8 cellular contexts compared by ENCODE assay signal in genomic region chr10:92387289-92387940, GRCh38.
DNase-seq lines count a peak whose midpoint lies in the region; ATAC-seq lines count a peak whose summit lies in the region.

No MANE protein-coding gene starts in this region.

- DNase-seq in EL (peak; percentile 57), LHCN-M2 (ENCODE audit: low read depth) (peak; percentile 78), astrocyte of the hippocampus (ENCODE audit: low read depth, low spot score) (peak; percentile 84), lung microvascular endothelial cell (ENCODE audit: low read depth in 2 of 2) (peak; percentile 80 to 82), dedifferentiated amniotic fluid mesenchymal stem cell (ENCODE audit: extremely low spot score) (no peak), occipital lobe (lab: John Stamatoyannopoulos, UW) (no peak)
- DNase-seq in CD8-positive, alpha-beta memory T cell, result no peak

- H3K36me3 Mint-ChIP-seq in CD8-positive, alpha-beta memory T cell, result no peaks in the 10 kb centered on the region

- H3K27ac Mint-ChIP-seq in CD8-positive, alpha-beta memory T cell, result no peak overlapping the region

- H3K4me1 ChIP-seq in CD8-positive, alpha-beta memory T cell (ENCODE audit: insufficient read depth, low read length), result no peaks in the 10 kb centered on the region

- H3K27ac ChIP-seq in CD8-positive, alpha-beta memory T cell (ENCODE audit: low read depth, low read length), result no peak overlapping the region

- H3K4me1 Mint-ChIP-seq in CD8-positive, alpha-beta memory T cell, result no peaks in the 10 kb centered on the region

- POLR2A ChIA-PET in CD8-positive, alpha-beta memory T cell (lab: Charles Lee), result no interaction called here

- ATAC-seq in HG02840 (IDR thresholded peaks at IDR 0.05; ENCODE audit: low FRiP score, unreplicated experiment), result no peak

- CTCF ChIA-PET in CD8-positive, alpha-beta memory T cell (lab: Charles Lee), result no interaction called here

- no peaks in the 10 kb centered on the region for H3K36me3 ChIP-seq in CD8-positive, alpha-beta memory T cell (ENCODE audit: insufficient read depth, low read length)

- no peak overlapping the region for H3K4me3 ChIP-seq in CD8-positive, alpha-beta memory T cell (ENCODE audit: low read length)

- H3K9me3 Mint-ChIP-seq in CD8-positive, alpha-beta memory T cell, result peaks cover 0 to 3% (median 0%) of the 10 kb centered on the region in 5 donors

- no peak overlapping the region for H3K4me3 Mint-ChIP-seq in CD8-positive, alpha-beta memory T cell

- H3K9me3 ChIP-seq in CD8-positive, alpha-beta memory T cell (ENCODE audit: low read length), result no peaks in the 10 kb centered on the region

- H3K27me3 ChIP-seq in CD8-positive, alpha-beta memory T cell (ENCODE audit: insufficient read depth, low read length, poor library complexity, severe bottlenecking), result no peaks in the 10 kb centered on the region

- H3K27me3 Mint-ChIP-seq in CD8-positive, alpha-beta memory T cell, result peaks cover 4 to 32% of the 10 kb centered on the region in 2 donors

Comparison
In these comparisons a context has a peak if more than half of its experiments do, and no peak if none do; other contexts are left out.
1. DNase-seq: peak in EL (single experiment), LHCN-M2 (single experiment), astrocyte of the hippocampus (single experiment) and lung microvascular endothelial cell (2 of 2); none in dedifferentiated amniotic fluid mesenchymal stem cell (single experiment), CD8-positive, alpha-beta memory T cell (0 of 5) and occipital lobe (single experiment).